8 cellular contexts compared by ENCODE assay signal in genomic region chrX:24647257-24648058, GRCh38. TPM values are rescaled to one million over a fixed set of nuclear protein-coding genes. Genes with fewer than 3 reads are reported as not detected.
DNase-seq lines count a peak whose midpoint lies in the region; ATAC-seq, FAIRE-seq and TF ChIP-seq lines count a peak whose summit lies in the region.

Gene PCYT1B, minus strand, starts transcription at chrX:24647347. Its CDS starts 242 bp downstream, at chrX:24647105.

- TF ChIP-seq CTCF in DND-41 (IDR thresholded peaks at IDR 0.05; ENCODE audit: borderline replicate concordance, extremely low read depth, low read length, poor library complexity, severe bottlenecking) (no peak), chondrocyte (IDR thresholded peaks at IDR 0.05) (no peak), kidney (IDR thresholded peaks at IDR 0.05; ENCODE audit: borderline replicate concordance, extremely low read depth, insufficient read depth) (no peak)

- H3K36me3 Mint-ChIP-seq in activated CD4-positive, alpha-beta T cell treated with anti-CD3 and anti-CD28 coated beads, Interleukin-2, amount 10 ng/mL, durations not matched to agents 7 days and 5 days (ENCODE audit: low read depth) = no peaks in the 10 kb centered on the region
- H3K36me3 Mint-ChIP-seq in chondrocyte (ENCODE audit: low read depth) = no peaks in the 10 kb centered on the region

- H3K27me3 ChIP-seq in DND-41 (ENCODE audit: insufficient read depth, low read length, poor library complexity) = no peaks in the 10 kb centered on the region

- H3K4me1 Mint-ChIP-seq in activated CD4-positive, alpha-beta T cell treated with anti-CD3 and anti-CD28 coated beads, Interleukin-2, amount 10 ng/mL, durations not matched to agents 7 days and 5 days = peaks cover 16% of the 10 kb centered on the region
- peaks cover 22% of the 10 kb centered on the region for H3K4me1 Mint-ChIP-seq in chondrocyte (ENCODE audit: low read depth)

- H3K9ac ChIP-seq in DND-41 (ENCODE audit: low read depth, low read length) (peak within 1 kb of the TSS; percentile 71), kidney (ENCODE audit: low read length in 2 of 2) (no peak within 1 kb of the TSS)

- CTCF ChIA-PET in activated CD4-positive, alpha-beta T cell treated with anti-CD3 and anti-CD28 coated beads, Interleukin-2, amount 10 ng/mL, durations not matched to agents 7 days and 5 days (lab: Charles Lee) = interaction anchor here (0.6 to 0.7 kb wide), 2 partner anchors 113 to 404 kb away, joined by 3 read pairs; no protein-coding TSS in a partner anchor

- peak within 1 kb of the TSS; percentile 87 for H2AFZ ChIP-seq in DND-41 (ENCODE audit: low read depth, low read length)

- H3K9me3 ChIP-seq in DND-41 (ENCODE audit: insufficient read depth, low read length, severe bottlenecking) (no peaks in the 10 kb centered on the region), kidney (ENCODE audit: control insufficient read depth in 1 of 2, low read length in 2 of 2) (no peaks in the 10 kb centered on the region)

- no peak for FAIRE-seq in kidney (lab: Jason Lieb, UNC)

- DNase-seq in DND-41 (peak; percentile 89), NCI-H2107 (lab: John Stamatoyannopoulos, UW) (peak; percentile 80), chondrocyte (ENCODE audit: low spot score) (no peak), kidney (peak; percentile 69)
- DNase-seq in activated CD4-positive, alpha-beta T cell treated with anti-CD3 and anti-CD28 coated beads, Interleukin-2, amount 10 ng/mL, durations not matched to agents 7 days and 5 days = peak; percentile 76
- DNase-seq in stimulated activated CD4-positive, alpha-beta T cell treated with anti-CD3 and anti-CD28 coated beads, Interleukin-1b, Interleukin-23, amount 100 ng/mL, for 24 hours (ENCODE audit: low read depth in 4 of 4, low spot score in 1 of 4) = peak in 3 of 4 experiments; percentile 17 to 47 (median 44)

- H3K27ac ChIP-seq in DND-41 (ENCODE audit: low read length) (peak within 1 kb of the TSS; percentile 94), kidney (ENCODE audit: low read depth in 2 of 2, low read length in 2 of 2) (no peak within 1 kb of the TSS)

- H3K9me3 Mint-ChIP-seq in activated CD4-positive, alpha-beta T cell treated with anti-CD3 and anti-CD28 coated beads, Interleukin-2, amount 10 ng/mL, durations not matched to agents 7 days and 5 days = no peaks in the 10 kb centered on the region
- no peaks in the 10 kb centered on the region for H3K9me3 Mint-ChIP-seq in chondrocyte (ENCODE audit: low read depth)

- intact Hi-C loops in kidney (cut with DNase I) = no loop called here

- H3K79me2 ChIP-seq in DND-41 (ENCODE audit: insufficient read depth, low read length) = no peaks in the 10 kb centered on the region

- H4K20me1 ChIP-seq in DND-41 (ENCODE audit: insufficient read depth, low read length) = no peaks in the 10 kb centered on the region

- POLR2A ChIA-PET in activated CD4-positive, alpha-beta T cell treated with anti-CD3 and anti-CD28 coated beads, Interleukin-2, amount 10 ng/mL, durations not matched to agents 7 days and 5 days (lab: Charles Lee) = no interaction called here

- peaks cover 28% of the 10 kb centered on the region for H3K4me1 ChIP-seq in DND-41 (ENCODE audit: insufficient read depth, low read length)
- H3K4me1 ChIP-seq in kidney (ENCODE audit: control insufficient read depth in 1 of 2, insufficient read depth in 1 of 2, low read depth in 1 of 2, low read length in 2 of 2) = peaks cover 0 to 4% of the 10 kb centered on the region in 2 donors

- H3K4me2 ChIP-seq in DND-41 (ENCODE audit: insufficient read depth, low read length) = peak within 1 kb of the TSS; percentile 89

- peak; percentile 100 for ATAC-seq in DND-41 (ENCODE audit: insufficient read depth, low read depth)
- peak; percentile 96 for ATAC-seq in HG02678 (IDR thresholded peaks at IDR 0.05; ENCODE audit: unreplicated experiment)
- no peak for ATAC-seq in HG03139 (IDR thresholded peaks at IDR 0.05; ENCODE audit: unreplicated experiment)

- peak within 1 kb of the TSS; percentile 67 for H3K4me3 Mint-ChIP-seq in activated CD4-positive, alpha-beta T cell treated with anti-CD3 and anti-CD28 coated beads, Interleukin-2, amount 10 ng/mL, durations not matched to agents 7 days and 5 days
- peak within 1 kb of the TSS; percentile 81 for H3K4me3 Mint-ChIP-seq in chondrocyte (ENCODE audit: unreplicated experiment)

- peak within 1 kb of the TSS; percentile 77 for H3K27ac Mint-ChIP-seq in activated CD4-positive, alpha-beta T cell treated with anti-CD3 and anti-CD28 coated beads, Interleukin-2, amount 10 ng/mL, durations not matched to agents 7 days and 5 days
- H3K27ac Mint-ChIP-seq in chondrocyte (ENCODE audit: unreplicated experiment) = peak within 1 kb of the TSS; percentile 93

- H3K27me3 Mint-ChIP-seq in activated CD4-positive, alpha-beta T cell treated with anti-CD3 and anti-CD28 coated beads, Interleukin-2, amount 10 ng/mL, durations not matched to agents 7 days and 5 days = peaks cover 10% of the 10 kb centered on the region
- peaks cover 7% of the 10 kb centered on the region for H3K27me3 Mint-ChIP-seq in chondrocyte (ENCODE audit: low read depth)

- H3K36me3 ChIP-seq in DND-41 (ENCODE audit: insufficient read depth, low read length) (no peaks in the 10 kb centered on the region), kidney (ENCODE audit: control insufficient read depth in 1 of 2, insufficient read depth in 2 of 2, low read length in 2 of 2) (no peaks in the 10 kb centered on the region)

- peak within 1 kb of the TSS; percentile 52 to 87; a peak in 3 of 4 replicates for H3K4me3 ChIP-seq in DND-41 (ENCODE audit: low read depth in 1 of 2, low read length in 2 of 2)
- H3K4me3 ChIP-seq in kidney (ENCODE audit: low read length in 2 of 2) = peak within 1 kb of the TSS in 1 of 2 donors; percentile 21

RNA-seq across cellular contexts. Expression of gene PCYT1B, which starts in this region (rescaled TPM):
- not detected for total RNA-seq in activated CD4-positive, alpha-beta T cell treated with anti-CD3 and anti-CD28 coated beads, Interleukin-2, amount 10 ng/mL, durations not matched to agents 7 days and 5 days
- total RNA-seq in chondrocyte (3.1 to 7.1 TPM (median 4.5 TPM) in 3 replicates), kidney (0.13 TPM)
- polyA plus RNA-seq in kidney (ENCODE audit: insufficient read depth, low read depth, low replicate concordance) = 0.26 TPM

Comparison
In these comparisons a context has a peak if more than half of its experiments do, and no peak if none do; other contexts are left out.
1. Peak in DNase-seq in activated CD4-positive, alpha-beta T cell treated with anti-CD3 and anti-CD28 coated beads, Interleukin-2, amount 10 ng/mL, durations not matched to agents 7 days and 5 days; RNA of the gene not detected or under 1 TPM.
2. Peak in DNase-seq in kidney; RNA of the gene not detected or under 1 TPM.